In the genomic region with DNA sequence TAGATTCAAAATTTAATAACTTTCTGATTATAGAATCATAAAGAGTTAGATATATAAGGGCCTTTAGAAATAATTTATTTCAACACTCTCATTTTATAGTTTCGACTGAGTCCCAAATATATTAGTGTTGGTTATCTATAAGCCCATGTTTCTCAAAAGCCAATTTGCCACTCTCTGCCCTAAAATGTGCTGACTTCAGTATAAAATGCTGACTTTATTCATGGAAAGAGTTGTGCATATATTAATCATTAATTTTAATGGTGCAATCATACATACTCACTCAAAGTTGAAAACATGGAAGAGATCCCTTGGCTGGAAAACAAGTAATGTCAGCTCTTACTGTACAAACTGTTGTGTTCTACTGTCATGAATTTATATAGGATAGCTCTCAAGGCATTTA, we compare ENCODE assay signal across 8 cellular contexts.
"Had no signal": no experiment of that assay in that cellular context is flagged by ENCODE, and none has a peak within 500 bp of the region (broad histone marks: within the 10 kb centered on the region; RNA-seq: fewer than 3 reads in every experiment).

No MANE protein-coding gene starts in this region.

- FAIRE-seq: G401.6, GM12878, GM12891, GM12892, GM18507, GM19239 had no signal

- ATAC-seq: GM12878 had no signal

- H3K4me3 ChIP-seq: GM12878 had no signal

- DNase-seq: GDM1, GF-D8 had no signal
